16 cellular contexts compared by ENCODE assay signal in the genomic region with DNA sequence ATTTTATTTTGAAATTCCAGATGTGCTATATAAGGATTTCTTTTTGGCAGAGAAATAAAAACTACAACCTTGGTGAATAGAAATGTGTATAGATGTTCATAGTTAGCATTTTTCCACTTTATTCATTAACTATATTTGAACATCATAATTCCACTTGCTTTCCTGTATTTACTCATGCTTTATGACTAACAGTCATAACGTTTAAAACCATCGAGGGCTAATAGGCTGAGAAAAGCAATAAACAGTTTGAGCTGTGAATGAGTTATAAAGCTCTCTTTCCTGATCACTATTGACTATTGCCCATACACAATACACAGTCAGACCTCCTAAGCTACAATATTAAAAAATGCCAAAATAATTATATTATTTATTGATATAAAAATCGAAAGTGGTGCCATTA.
DNase-seq lines count a peak whose midpoint lies in the region; ATAC-seq, FAIRE-seq and TF ChIP-seq lines count a peak whose summit lies in the region.
"Had no signal": no experiment of that assay in that cellular context is flagged by ENCODE, and none has a peak within 500 bp of the region (broad histone marks: within the 10 kb centered on the region; RNA-seq: fewer than 3 reads in every experiment).

No MANE protein-coding gene starts in this region.

- H3K36me3 ChIP-seq in GM23248 (ENCODE audit: low read depth) (0 out of 2 replicates have a peak, but pooled peaks cover 12% of the 10 kb centered on the region), PC-3 (ENCODE audit: low read depth, low read length) (no peaks in the 10 kb centered on the region), pancreas (no peaks in the 10 kb centered on the region), left ventricle myocardium inferior (no peaks in the 10 kb centered on the region), ovary (no peaks in the 10 kb centered on the region)

- CTCF ChIA-PET in PC-3 (lab: Charles Lee), result no interaction called here

- no peak for TF ChIP-seq POLR2A in ovary (IDR thresholded peaks at IDR 0.05)

- H4K20me1 ChIP-seq in GM23248 (ENCODE audit: insufficient read depth), result no peaks in the 10 kb centered on the region
- H4K20me1 ChIP-seq in PC-3 (ENCODE audit: low read length), result no peaks in the 10 kb centered on the region

- no peak for TF ChIP-seq CTCF in PC-3 (conservative IDR thresholded peaks at IDR 0.05; ENCODE audit: low read depth, low read length)
- no peak for TF ChIP-seq CTCF in pancreas (IDR thresholded peaks at IDR 0.05)
- TF ChIP-seq CTCF in left ventricle myocardium inferior (IDR thresholded peaks at IDR 0.05; ENCODE audit: borderline replicate concordance), result no peak
- no peak for TF ChIP-seq CTCF in ovary (IDR thresholded peaks at IDR 0.05)

- H3K79me2 ChIP-seq in GM23248 (ENCODE audit: insufficient read depth) (no peaks in the 10 kb centered on the region), PC-3 (ENCODE audit: low read length) (no peaks in the 10 kb centered on the region)

- H3K27me3 ChIP-seq in GM23248 (replicated peaks; ENCODE audit: insufficient read depth), result no peaks in the 10 kb centered on the region
- H3K27me3 ChIP-seq in PC-3 (ENCODE audit: low read length), result no peaks in the 10 kb centered on the region
- no peaks in the 10 kb centered on the region for H3K27me3 ChIP-seq in pancreas
- no peaks in the 10 kb centered on the region for H3K27me3 ChIP-seq in left ventricle myocardium inferior (ENCODE audit: low read depth)
- H3K27me3 ChIP-seq in ovary, result no peaks in the 10 kb centered on the region

- intact Hi-C loops in PC-3 (cut with micrococcal nuclease), result no loop called here
- intact Hi-C loops in pancreas (cut with DNase I), result no loop called here
- intact Hi-C loops in left ventricle myocardium inferior (cut with micrococcal nuclease), result no loop called here
- intact Hi-C loops in ovary (cut with DNase I), result no loop called here

- ATAC-seq in PC-3 (peak; percentile 46), pancreas (no peak)
- ATAC-seq: CD8-positive, alpha-beta T cell; GM23338; HepG2; K562 had no signal

- H3F3A ChIP-seq in GM23248 (ENCODE audit: insufficient read depth) (no peaks in the 10 kb centered on the region), PC-3 (ENCODE audit: low read length, unreplicated experiment) (no peaks in the 10 kb centered on the region)

- H3K9ac ChIP-seq in GM23248 (no peak overlapping the region), PC-3 (ENCODE audit: low read length) (no peak overlapping the region)

- no peak overlapping the region for H3K27ac ChIP-seq in GM23248
- no peak overlapping the region for H3K27ac ChIP-seq in PC-3 (ENCODE audit: low read length)
- no peak overlapping the region for H3K27ac ChIP-seq in pancreas
- H3K27ac ChIP-seq in left ventricle myocardium inferior (replicated peaks), result no peak overlapping the region
- no peak overlapping the region for H3K27ac ChIP-seq in ovary

- no peak overlapping the region for H3K4me2 ChIP-seq in GM23248 (ENCODE audit: unreplicated experiment)
- no peak overlapping the region for H3K4me2 ChIP-seq in PC-3 (ENCODE audit: low read length)
- H3K4me2 ChIP-seq: GM23338 had no signal

- in situ Hi-C loops in GM23248 (cut with MboI), result no loop called here

- no peak overlapping the region for H2AFZ ChIP-seq in GM23248
- H2AFZ ChIP-seq in PC-3 (ENCODE audit: low read length), result no peak overlapping the region
- H2AFZ ChIP-seq: GM23338 had no signal

- FAIRE-seq in islet of Langerhans (lab: Jason Lieb, UNC), result peak; percentile 81
- peak; percentile 29 for FAIRE-seq in pancreas (lab: Jason Lieb, UNC)
- FAIRE-seq: HepG2, HTR-8/SVneo, K562 had no signal

- POLR2A ChIA-PET in PC-3 (lab: Charles Lee; ENCODE audit: unreplicated experiment), result no interaction called here

- no peak for TF ChIP-seq EP300 in ovary (IDR thresholded peaks at IDR 0.05)

- 36 to 37% methylated on average over 3 of the region's 3 CpGs for WGBS in GM23248 (ENCODE audit: low coverage in 1 of 2, low lambda C conversion rate in 2 of 2, missing lambda C conversion rate in 2 of 2), 2 experiments
- WGBS in pancreas, 2 donors, result 40 to 53% methylated on average over 3 of the region's 3 CpGs
- WGBS in ovary, 3 donors, result 44 to 54% (median 45%) methylated on average over 3 of the region's 3 CpGs

- no TSS peak for BruUV-seq in PC-3 (replicated peaks; lab: Mats Ljungman, UMichigan)

- H3K4me3 ChIP-seq in GM23248 (no peak overlapping the region), PC-3 (ENCODE audit: low read length) (no peak overlapping the region), pancreas (no peak overlapping the region), left ventricle myocardium inferior (no peak overlapping the region), ovary (no peak overlapping the region)
- H3K4me3 ChIP-seq: GM23338, K562 had no signal

- no peaks in the 10 kb centered on the region for H3K9me3 ChIP-seq in GM23248 (ENCODE audit: low read depth)
- no peaks in the 10 kb centered on the region for H3K9me3 ChIP-seq in PC-3 (ENCODE audit: low read length)
- H3K9me3 ChIP-seq in pancreas, result no peaks in the 10 kb centered on the region
- no peaks in the 10 kb centered on the region for H3K9me3 ChIP-seq in left ventricle myocardium inferior (replicated peaks)
- H3K9me3 ChIP-seq in ovary, result no peaks in the 10 kb centered on the region
- H3K9me3 ChIP-seq: Caco-2 had no signal

- peaks cover 10% of the 10 kb centered on the region for H3K4me1 ChIP-seq in GM23248 (ENCODE audit: insufficient read depth)
- no peaks in the 10 kb centered on the region for H3K4me1 ChIP-seq in PC-3 (ENCODE audit: insufficient read depth, low read length)
- no peaks in the 10 kb centered on the region for H3K4me1 ChIP-seq in pancreas
- H3K4me1 ChIP-seq in left ventricle myocardium inferior, result no peaks in the 10 kb centered on the region
- H3K4me1 ChIP-seq in ovary (ENCODE audit: insufficient read depth), result no peaks in the 10 kb centered on the region

- DNase-seq in GM23248 (peak; percentile 37), PC-3 (peak; percentile 15), pancreas (no peak), cerebellum (ENCODE audit: low spot score) (no peak), left ventricle myocardium inferior (no peak), ovary (no peak), NCI-H446 (lab: John Stamatoyannopoulos, UW) (no peak)
- DNase-seq: Caco-2; CD8-positive, alpha-beta T cell; DND-41; H7 had no signal

- no peaks in the 10 kb centered on the region; the same call in 1 of the 2 replicates for H3K9me2 ChIP-seq in GM23248 (ENCODE audit: insufficient read depth)
- no peaks in the 10 kb centered on the region for H3K9me2 ChIP-seq in PC-3 (replicated peaks; ENCODE audit: low read length)

Comparison
In these comparisons a context has a peak if more than half of its experiments do, and no peak if none do; other contexts are left out.
1. DNase-seq: peak in GM23248 (single experiment) and PC-3 (single experiment); none in pancreas (0 of 6), cerebellum (single experiment), left ventricle myocardium inferior (single experiment), ovary (0 of 5) and NCI-H446 (0 of 2).